8 cellular contexts compared by ENCODE assay signal in genomic region chr11:43359432-43359818, GRCh38. TPM values are rescaled to one million over a fixed set of nuclear protein-coding genes. Genes with fewer than 3 reads are reported as not detected.
DNase-seq lines count a peak whose midpoint lies in the region; ATAC-seq and TF ChIP-seq lines count a peak whose summit lies in the region.

No MANE protein-coding gene starts in this region.

- peaks cover 4% of the 10 kb centered on the region for H3K27me3 Mint-ChIP-seq in CD4-positive, CD25-positive, alpha-beta regulatory T cell
- H3K27me3 Mint-ChIP-seq in chondrocyte (ENCODE audit: low read depth), result no peaks in the 10 kb centered on the region

- no peak for TF ChIP-seq RAD21 in liver (IDR thresholded peaks at IDR 0.05)

- intact Hi-C loops in PC-3 (cut with micrococcal nuclease), result loop anchor here (5.0 kb wide), 1 partner anchor 47 kb away; the partner anchor contains the start of gene API5

- H3K36me3 Mint-ChIP-seq in CD4-positive, CD25-positive, alpha-beta regulatory T cell, result peaks cover 10% of the 10 kb centered on the region
- no peaks in the 10 kb centered on the region for H3K36me3 Mint-ChIP-seq in chondrocyte (ENCODE audit: low read depth)

- CTCF ChIA-PET in PC-3 (lab: Charles Lee), result interaction anchor here (1.2 kb wide), 1 partner anchor 48 kb away, joined by 7 read pairs; the partner anchor contains the start of gene API5

- H3K4me1 Mint-ChIP-seq in CD4-positive, CD25-positive, alpha-beta regulatory T cell, result peaks cover 21 to 57% (median 37%) of the 10 kb centered on the region in 4 donors
- H3K4me1 Mint-ChIP-seq in chondrocyte (ENCODE audit: low read depth), result peaks cover 31% of the 10 kb centered on the region

- H3K36me3 ChIP-seq in CD4-positive, CD25-positive, alpha-beta regulatory T cell (ENCODE audit: control insufficient read depth, insufficient read depth, low read length), result peaks cover 3% of the 10 kb centered on the region
- H3K36me3 ChIP-seq in PC-3 (ENCODE audit: low read depth, low read length) (no peaks in the 10 kb centered on the region), liver (ENCODE audit: control insufficient read depth in 4 of 4, insufficient read depth in 3 of 4, low read depth in 1 of 4, low read length in 3 of 4) (peaks cover 0 to 5% (median 0%) of the 10 kb centered on the region in 4 donors), suprapubic skin (no peaks in the 10 kb centered on the region)

- TF ChIP-seq CTCF in PC-3 (conservative IDR thresholded peaks at IDR 0.05; ENCODE audit: low read depth, low read length) (no peak), chondrocyte (IDR thresholded peaks at IDR 0.05) (peak; percentile 16), liver (IDR thresholded peaks at IDR 0.05; ENCODE audit: low read depth, low read length, missing input control) (no peak), suprapubic skin (IDR thresholded peaks at IDR 0.05) (no peak)

- H3K4me3 Mint-ChIP-seq in CD4-positive, CD25-positive, alpha-beta regulatory T cell, result peak overlapping the region; percentile 94 to 99 (median 99)
- peak overlapping the region; percentile 98 for H3K4me3 Mint-ChIP-seq in chondrocyte (ENCODE audit: unreplicated experiment)

- H3K9me3 Mint-ChIP-seq in CD4-positive, CD25-positive, alpha-beta regulatory T cell, result peaks cover 0 to 2% (median 0%) of the 10 kb centered on the region in 7 donors
- H3K9me3 Mint-ChIP-seq in chondrocyte (ENCODE audit: low read depth), result no peaks in the 10 kb centered on the region

- peak overlapping the region; percentile 92 for H3K27ac ChIP-seq in CD4-positive, CD25-positive, alpha-beta regulatory T cell (ENCODE audit: insufficient read depth, low read length, poor library complexity, severe bottlenecking)
- H3K27ac ChIP-seq in PC-3 (ENCODE audit: low read length) (peak overlapping the region; percentile 50), liver (ENCODE audit: low read depth in 1 of 2, low read length in 2 of 2) (peak overlapping the region; percentile 84 to 87), suprapubic skin (peak overlapping the region; percentile 93)

- TF ChIP-seq POLR2A in suprapubic skin (IDR thresholded peaks at IDR 0.05), result no peak

- WGBS in liver, result under 1% methylated on average over 14 of the region's 14 CpGs
- WGBS in suprapubic skin, result under 1% methylated on average over 14 of the region's 14 CpGs

- peak in 2 of 3 donors; percentile 35 to 59 for DNase-seq in CD4-positive, CD25-positive, alpha-beta regulatory T cell
- DNase-seq in PC-3, result peak; percentile 23
- no peak for DNase-seq in chondrocyte (ENCODE audit: low spot score)
- DNase-seq in suprapubic skin (ENCODE audit: low spot score in 2 of 2), result no peak
- no peak for DNase-seq in T1000 (lab: John Stamatoyannopoulos, UW)

- peak overlapping the region; percentile 96 for H2AFZ ChIP-seq in PC-3 (ENCODE audit: low read length)

- peak overlapping the region; percentile 96 for H3K4me3 ChIP-seq in CD4-positive, CD25-positive, alpha-beta regulatory T cell (ENCODE audit: low read depth, low read length)
- H3K4me3 ChIP-seq in PC-3 (ENCODE audit: low read length), result peak overlapping the region; percentile 94
- H3K4me3 ChIP-seq in liver (ENCODE audit: low read depth in 1 of 3, low read length in 3 of 3), result peak overlapping the region; percentile 61 to 96 (median 80)
- H3K4me3 ChIP-seq in suprapubic skin, result peak overlapping the region; percentile 99

- no peaks in the 10 kb centered on the region for H3K27me3 ChIP-seq in CD4-positive, CD25-positive, alpha-beta regulatory T cell (ENCODE audit: control insufficient read depth, insufficient read depth, low read length)
- H3K27me3 ChIP-seq in PC-3 (ENCODE audit: low read length) (no peaks in the 10 kb centered on the region), liver (ENCODE audit: control insufficient read depth in 4 of 4, insufficient read depth in 4 of 4, low read length in 3 of 4) (no peaks in the 10 kb centered on the region), suprapubic skin (no peaks in the 10 kb centered on the region)

- peak overlapping the region; percentile 94 to 97 (median 95) for H3K27ac Mint-ChIP-seq in CD4-positive, CD25-positive, alpha-beta regulatory T cell
- H3K27ac Mint-ChIP-seq in chondrocyte (ENCODE audit: unreplicated experiment), result peak overlapping the region; percentile 98

- POLR2A ChIA-PET in PC-3 (lab: Charles Lee; ENCODE audit: unreplicated experiment), result interaction anchor here (1.5 kb wide), 1 partner anchor 17 kb away, joined by 7 read pairs; no protein-coding TSS in a partner anchor

- ATAC-seq in CD4-positive, CD25-positive, alpha-beta regulatory T cell (ENCODE audit: low read depth in 2 of 2), result peak; percentile 3 to 9
- ATAC-seq in GM18870 (IDR thresholded peaks at IDR 0.05; ENCODE audit: unreplicated experiment), result peak; percentile 42
- ATAC-seq in HG03045 (IDR thresholded peaks at IDR 0.05; ENCODE audit: unreplicated experiment), result peak; percentile 52
- peak; percentile 47 for ATAC-seq in PC-3

- H3K9ac ChIP-seq in PC-3 (ENCODE audit: low read length) (peak overlapping the region; percentile 93), liver (ENCODE audit: low read depth in 1 of 2, low read length in 2 of 2) (peak overlapping the region; percentile 79 to 83)

- H4K20me1 ChIP-seq in PC-3 (ENCODE audit: low read length), result peaks cover 20% of the 10 kb centered on the region; the same call in 1 of the 2 replicates

- peaks cover 25% of the 10 kb centered on the region for H3K4me1 ChIP-seq in CD4-positive, CD25-positive, alpha-beta regulatory T cell (ENCODE audit: control insufficient read depth, insufficient read depth, low read length, poor library complexity, severe bottlenecking)
- H3K4me1 ChIP-seq in PC-3 (ENCODE audit: insufficient read depth, low read length), result peaks cover 22% of the 10 kb centered on the region
- H3K4me1 ChIP-seq in liver (ENCODE audit: control insufficient read depth in 4 of 4, insufficient read depth in 4 of 4, low read length in 3 of 4), result peaks cover 8 to 25% (median 18%) of the 10 kb centered on the region in 4 donors
- H3K4me1 ChIP-seq in suprapubic skin, result peaks cover 23% of the 10 kb centered on the region

- no peaks in the 10 kb centered on the region for H3F3A ChIP-seq in PC-3 (ENCODE audit: low read length, unreplicated experiment)

- no TSS peak for BruUV-seq in PC-3 (replicated peaks; lab: Mats Ljungman, UMichigan)

- no peaks in the 10 kb centered on the region for H3K9me3 ChIP-seq in CD4-positive, CD25-positive, alpha-beta regulatory T cell (ENCODE audit: control insufficient read depth in 2 of 2, low read length in 2 of 2)
- H3K9me3 ChIP-seq in PC-3 (ENCODE audit: low read length), result no peaks in the 10 kb centered on the region
- H3K9me3 ChIP-seq in liver (ENCODE audit: control insufficient read depth in 4 of 4, low read length in 3 of 4), result no peaks in the 10 kb centered on the region
- no peaks in the 10 kb centered on the region for H3K9me3 ChIP-seq in suprapubic skin

- H3K79me2 ChIP-seq in PC-3 (ENCODE audit: low read length), result peaks cover 57% of the 10 kb centered on the region

- TF ChIP-seq EP300 in suprapubic skin (IDR thresholded peaks at IDR 0.05), result no peak

- H3K9me2 ChIP-seq in PC-3 (replicated peaks; ENCODE audit: low read length), result no peaks in the 10 kb centered on the region

- peak overlapping the region; percentile 95 for H3K4me2 ChIP-seq in PC-3 (ENCODE audit: low read length)

TF ChIP-seq in liver, 16 proteins besides CTCF, POLR2A, EP300 and RAD21:
- no peak for TF ChIP-seq RXRA (IDR thresholded peaks at IDR 0.05)
TF ChIP-seq in liver: peak in this region for 0.

RNA-seq across cellular contexts. Expression of gene TTC17, which starts 0.7 kb away (rescaled TPM):
- 102 TPM for total RNA-seq in CD4-positive, CD25-positive, alpha-beta regulatory T cell
- polyA plus RNA-seq in CD4-positive, CD25-positive, alpha-beta regulatory T cell, result 10 to 100 TPM; 46.5 to 59.1 (median 53.0) TPM
- 42.1 and 51.7 TPM in 2 replicates for total RNA-seq in PC-3 (2014; rRNA removed)
- total RNA-seq in chondrocyte, result 53.4 to 65.8 TPM (median 53.8 TPM) in 3 replicates
- 10 to 100 TPM; 50.5 to 88.6 TPM for total RNA-seq in liver
- 10 to 100 TPM; 18.9 to 36.6 TPM for polyA plus RNA-seq in liver
- 100 to 1,000 TPM in 2 of 4 donors, 10 to 100 TPM in 2; 65.8 to 280 (median 106) TPM for total RNA-seq in suprapubic skin

RNA-seq across cellular contexts. Expression of gene API5, which starts 47.6 kb away (rescaled TPM):
- total RNA-seq in CD4-positive, CD25-positive, alpha-beta regulatory T cell, result 65.7 TPM
- 100 to 1,000 TPM; 120 to 138 (median 134) TPM for polyA plus RNA-seq in CD4-positive, CD25-positive, alpha-beta regulatory T cell
- total RNA-seq in PC-3 (2014; rRNA removed) (79.5 and 83.7 TPM in 2 replicates), chondrocyte (80.6 to 82.3 TPM (median 81.3 TPM) in 3 replicates), liver (10 to 100 TPM; 39.8 to 61.6 TPM), suprapubic skin (10 to 100 TPM; 50.1 to 69.7 (median 61.9) TPM)
- polyA plus RNA-seq in liver, result 10 to 100 TPM; 23.0 to 28.6 TPM

Comparison
In these comparisons a context has a peak if more than half of its experiments do, and no peak if none do; other contexts are left out.
1. DNase-seq: peak in CD4-positive, CD25-positive, alpha-beta regulatory T cell (2 of 3) and PC-3 (single experiment); none in chondrocyte (single experiment), suprapubic skin (0 of 2) and T1000 (single experiment).
2. Peak in every context shown above with its lines, with median percentiles within 50 percentile points of each other: ATAC-seq, H3K27ac ChIP-seq and H3K4me3 ChIP-seq.